In genomic region chr14:49863483-49864262, GRCh38 we compare ENCODE assay signal across 8 cellular contexts.
DNase-seq lines count a peak whose midpoint lies in the region; ATAC-seq and TF ChIP-seq lines count a peak whose summit lies in the region.

No MANE protein-coding gene starts in this region.

- H3K36me3 ChIP-seq in DND-41 (ENCODE audit: insufficient read depth, low read length) (no peaks in the 10 kb centered on the region), Loucy (ENCODE audit: insufficient read depth, low read length) (no peaks in the 10 kb centered on the region), duodenal mucosa (ENCODE audit: control insufficient read depth in 1 of 2, insufficient read depth in 2 of 2, low read length in 2 of 2) (no peaks in the 10 kb centered on the region), neutrophil (no peaks in the 10 kb centered on the region)

- H3K9ac ChIP-seq in DND-41 (ENCODE audit: low read depth, low read length) (peak overlapping the region; percentile 65), Loucy (ENCODE audit: low read depth, low read length, poor library complexity, severe bottlenecking) (peak overlapping the region; percentile 89), duodenal mucosa (ENCODE audit: low read depth in 1 of 2, low read length in 2 of 2) (peak overlapping the region; percentile 96 to 100)

- DNase-seq in DND-41, result peak; percentile 27
- no peak for DNase-seq in NCI-H187 treated with DMSO at 0.1 percent for 48 hours (lab: John Stamatoyannopoulos, UW)

- peak overlapping the region; percentile 81 for H3K27ac ChIP-seq in DND-41 (ENCODE audit: low read length)
- H3K27ac ChIP-seq in duodenal mucosa (ENCODE audit: low read depth, low read length), result peak overlapping the region; percentile 96
- peak overlapping the region; percentile 93 for H3K27ac ChIP-seq in neutrophil

- H3F3A ChIP-seq in Loucy (ENCODE audit: low read depth), result peaks cover 12% of the 10 kb centered on the region; the same call in 1 of the 2 replicates

- ATAC-seq in DND-41 (ENCODE audit: insufficient read depth, low read depth), result no peak
- no peak for ATAC-seq in activated CD4-positive, CD25-positive, alpha-beta regulatory T cell treated with anti-CD3 and anti-CD28 coated beads, Interleukin-2, amount 50 U/mL, for 24 hours
- ATAC-seq in GM19397 (IDR thresholded peaks at IDR 0.05; ENCODE audit: unreplicated experiment), result no peak
- no peak for ATAC-seq in HG02852 (IDR thresholded peaks at IDR 0.05; ENCODE audit: unreplicated experiment)

- no peaks in the 10 kb centered on the region for H4K20me1 ChIP-seq in DND-41 (ENCODE audit: insufficient read depth, low read length)
- H4K20me1 ChIP-seq in Loucy (ENCODE audit: insufficient read depth, low read length, poor library complexity, severe bottlenecking), result no peaks in the 10 kb centered on the region

- H3K4me2 ChIP-seq in DND-41 (ENCODE audit: insufficient read depth, low read length) (peak overlapping the region; percentile 79), Loucy (ENCODE audit: low read depth, low read length, poor library complexity, severe bottlenecking) (peak overlapping the region; percentile 84)

- no peaks in the 10 kb centered on the region for H3K9me2 ChIP-seq in Loucy (replicated peaks; ENCODE audit: low read depth, low read length)

- H3K4me1 ChIP-seq in DND-41 (ENCODE audit: insufficient read depth, low read length) (peaks cover 60% of the 10 kb centered on the region), Loucy (ENCODE audit: insufficient read depth, low read length, poor library complexity, severe bottlenecking) (peaks cover 27% of the 10 kb centered on the region), duodenal mucosa (ENCODE audit: control insufficient read depth in 1 of 2, insufficient read depth in 2 of 2, low read length in 2 of 2) (peaks cover 9 to 26% of the 10 kb centered on the region in 2 donors), neutrophil (ENCODE audit: control insufficient read depth in 1 of 2, insufficient read depth in 1 of 2, low read depth in 1 of 2, low read length in 1 of 2) (peaks cover 34 to 52% of the 10 kb centered on the region in 2 experiments)

- H3K27me3 ChIP-seq in DND-41 (ENCODE audit: insufficient read depth, low read length, poor library complexity) (no peaks in the 10 kb centered on the region), Loucy (ENCODE audit: insufficient read depth, low read length, poor library complexity, severe bottlenecking) (no peaks in the 10 kb centered on the region), duodenal mucosa (ENCODE audit: control insufficient read depth in 1 of 2, insufficient read depth in 2 of 2, low read length in 2 of 2) (no peaks in the 10 kb centered on the region), neutrophil (no peaks in the 10 kb centered on the region)

- H3K4me3 ChIP-seq in DND-41 (ENCODE audit: low read depth in 1 of 2, low read length in 2 of 2), result peak overlapping the region; percentile 45 to 77
- H3K4me3 ChIP-seq in Loucy (ENCODE audit: low read length, poor library complexity, severe bottlenecking), result peak overlapping the region; percentile 91
- H3K4me3 ChIP-seq in duodenal mucosa (ENCODE audit: low read depth in 1 of 2, low read length in 2 of 2), result peak overlapping the region; percentile 74 to 98
- H3K4me3 ChIP-seq in neutrophil (ENCODE audit: low read depth in 1 of 2, low read length in 1 of 2), result peak overlapping the region; percentile 74 to 82

- H2AFZ ChIP-seq in DND-41 (ENCODE audit: low read depth, low read length), result peak overlapping the region; percentile 68
- H2AFZ ChIP-seq in Loucy (ENCODE audit: low read length), result peak overlapping the region; percentile 98

- H3K79me2 ChIP-seq in DND-41 (ENCODE audit: insufficient read depth, low read length) (peaks cover 20% of the 10 kb centered on the region), Loucy (ENCODE audit: insufficient read depth, low read length) (no peaks in the 10 kb centered on the region)

- H3K9me3 ChIP-seq in DND-41 (ENCODE audit: insufficient read depth, low read length, severe bottlenecking) (no peaks in the 10 kb centered on the region), Loucy (ENCODE audit: insufficient read depth, low read depth, low read length) (no peaks in the 10 kb centered on the region), duodenal mucosa (ENCODE audit: control insufficient read depth in 1 of 2, low read length in 2 of 2) (no peaks in the 10 kb centered on the region), neutrophil (no peaks in the 10 kb centered on the region)

- no peak for TF ChIP-seq CTCF in DND-41 (IDR thresholded peaks at IDR 0.05; ENCODE audit: borderline replicate concordance, extremely low read depth, low read length, poor library complexity, severe bottlenecking)
- TF ChIP-seq CTCF in Loucy (conservative IDR thresholded peaks at IDR 0.05; ENCODE audit: low read length), result no peak
- no peak for TF ChIP-seq CTCF in neutrophil (IDR thresholded peaks at IDR 0.05)
